17 cellular contexts compared by ENCODE assay signal in the genomic region with DNA sequence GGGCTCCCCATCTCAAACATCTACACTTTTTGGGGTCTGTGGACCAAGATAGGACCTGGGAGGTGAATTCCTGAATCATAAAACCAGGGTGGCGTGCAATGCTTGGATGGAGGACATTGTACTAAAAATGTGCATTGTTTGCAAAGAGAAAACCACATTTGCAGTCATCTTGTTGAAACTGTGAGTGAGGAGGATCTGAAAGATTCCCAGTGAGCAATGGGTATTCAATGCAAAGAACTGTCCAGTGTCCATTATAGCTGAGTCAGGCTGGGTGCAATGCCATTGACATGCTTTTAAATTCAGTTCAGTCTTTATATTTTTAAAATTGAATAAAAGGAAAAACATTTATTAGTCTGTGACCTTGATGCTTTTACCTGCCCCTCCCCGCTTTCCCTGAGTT.
DNase-seq lines count a peak whose midpoint lies in the region; ATAC-seq and TF ChIP-seq lines count a peak whose summit lies in the region.
"Had no signal": no experiment of that assay in that cellular context is flagged by ENCODE, and none has a peak within 500 bp of the region (broad histone marks: within the 10 kb centered on the region; RNA-seq: fewer than 3 reads in every experiment).

No MANE protein-coding gene starts in this region.

- no peak overlapping the region for H2BK15ac ChIP-seq in mesenchymal stem cell (ENCODE audit: low read depth, poor library complexity, severe bottlenecking)

- no peak for TF ChIP-seq POLR2A in gastroesophageal sphincter (IDR thresholded peaks at IDR 0.05)

- no peaks in the 10 kb centered on the region for H3K36me3 Mint-ChIP-seq in mesothelial cell of epicardium

- no peak overlapping the region for H2BK12ac ChIP-seq in mesenchymal stem cell (ENCODE audit: low read length in 2 of 2)

- H3K27ac ChIP-seq in mesenchymal stem cell (ENCODE audit: low read length, poor library complexity, severe bottlenecking), result no peak overlapping the region
- H3K27ac ChIP-seq in gastroesophageal sphincter, result no peak overlapping the region
- H3K27ac ChIP-seq: 22Rv1, A549, C4-2B had no signal

- H3K4me3 ChIP-seq in adipocyte (ENCODE audit: low read length) (peak overlapping the region; percentile 72), mesenchymal stem cell (ENCODE audit: insufficient read depth in 1 of 2, low read depth in 1 of 2, low read length in 2 of 2) (peak overlapping the region in 1 of 2 experiments; percentile 61), gastroesophageal sphincter (no peak overlapping the region)
- H3K4me3 ChIP-seq: A549, GM12878, HAP-1 had no signal

- no peaks in the 10 kb centered on the region for H3K9me3 Mint-ChIP-seq in mesothelial cell of epicardium
- H3K9me3 Mint-ChIP-seq: CD4-positive, alpha-beta T cell had no signal

- WGBS in mesenchymal stem cell, result 81% methylated on average over 1 of the region's 2 CpGs
- 60 to 83% methylated on average over 1 to 2 of the region's 2 CpGs for WGBS in gastroesophageal sphincter (ENCODE audit: low coverage in 1 of 2), 2 donors

- no peak overlapping the region for H3K4ac ChIP-seq in mesenchymal stem cell (ENCODE audit: low read depth in 1 of 2, low read length in 2 of 2)

- no peak overlapping the region for H2BK120ac ChIP-seq in mesenchymal stem cell (ENCODE audit: low read depth, low read length)

- TF ChIP-seq CTCF in gastroesophageal sphincter (IDR thresholded peaks at IDR 0.05), result no peak
- TF ChIP-seq CTCF in mesothelial cell of epicardium (IDR thresholded peaks at IDR 0.05; ENCODE audit: unreplicated experiment), result no peak

- TF ChIP-seq EP300 in gastroesophageal sphincter (IDR thresholded peaks at IDR 0.05), result no peak

- peaks cover 56% of the 10 kb centered on the region for H3K27me3 Mint-ChIP-seq in mesothelial cell of epicardium (ENCODE audit: low read depth)
- H3K27me3 Mint-ChIP-seq: CD4-positive, alpha-beta T cell had no signal

- no peak overlapping the region for H4K91ac ChIP-seq in mesenchymal stem cell (ENCODE audit: low read length)

- H3K36me3 ChIP-seq in adipocyte (ENCODE audit: control insufficient read depth, insufficient read depth, low read length, severe bottlenecking) (no peaks in the 10 kb centered on the region), mesenchymal stem cell (ENCODE audit: control insufficient read depth in 1 of 2, insufficient read depth in 2 of 2, low read depth in 1 of 2, low read length in 2 of 2) (no peaks in the 10 kb centered on the region), gastroesophageal sphincter (no peaks in the 10 kb centered on the region)
- H3K36me3 ChIP-seq: HAP-1 had no signal

- H2AK5ac ChIP-seq in mesenchymal stem cell (ENCODE audit: low read length, severe bottlenecking), result no peak overlapping the region

- intact Hi-C loops in cardiac septum (cut with DNase I), result no loop called here

- no peak overlapping the region for H2AFZ ChIP-seq in mesenchymal stem cell (ENCODE audit: low read depth, low read length)

- H3K9me3 ChIP-seq in adipocyte (ENCODE audit: control insufficient read depth, low read length) (no peaks in the 10 kb centered on the region), mesenchymal stem cell (ENCODE audit: control insufficient read depth, low read length) (no peaks in the 10 kb centered on the region), gastroesophageal sphincter (no peaks in the 10 kb centered on the region)
- H3K9me3 ChIP-seq: A549, Caco-2, HAP-1 had no signal

- H3K27ac Mint-ChIP-seq in mesothelial cell of epicardium, result no peak overlapping the region
- H3K27ac Mint-ChIP-seq: CD4-positive, alpha-beta T cell had no signal

- no peak overlapping the region for H2BK5ac ChIP-seq in mesenchymal stem cell (ENCODE audit: low read depth, low read length, poor library complexity, severe bottlenecking)

- no peaks in the 10 kb centered on the region for H3K4me1 Mint-ChIP-seq in mesothelial cell of epicardium

- no peak overlapping the region for H3K4me2 ChIP-seq in mesenchymal stem cell (ENCODE audit: low read length, poor library complexity, severe bottlenecking)
- H3K4me2 ChIP-seq: A549 had no signal

- no peak for ATAC-seq in gastroesophageal sphincter
- ATAC-seq: A549, GM12878 had no signal

- DNase-seq in AG08395 (ENCODE audit: low spot score), result peak; percentile 7
- DNase-seq in GM03348 (ENCODE audit: low spot score), result peak; percentile 19
- peak; percentile 25 for DNase-seq in adipocyte (ENCODE audit: low read depth)
- DNase-seq in mesenchymal stem cell, result peak; percentile 28
- DNase-seq in cardiac septum (ENCODE audit: low spot score), result no peak
- DNase-seq in AG20443 (ENCODE audit: low spot score), result no peak
- DNase-seq in mesothelial cell of epicardium (ENCODE audit: low spot score in 2 of 2, unreplicated experiment in 2 of 2), result no peak
- DNase-seq: AML-193; Caco-2; CD4-positive, alpha-beta T cell; GF-D8 had no signal

- no peak overlapping the region for H3K4me3 Mint-ChIP-seq in mesothelial cell of epicardium
- H3K4me3 Mint-ChIP-seq: CD4-positive, alpha-beta T cell had no signal

- H3K27me3 ChIP-seq in adipocyte (replicated peaks; ENCODE audit: control insufficient read depth, insufficient read depth, low read length) (peaks cover 13% of the 10 kb centered on the region), mesenchymal stem cell (ENCODE audit: control insufficient read depth in 1 of 2, insufficient read depth in 1 of 2, low read length in 2 of 2) (peaks cover 0 to 5% of the 10 kb centered on the region in 2 experiments), gastroesophageal sphincter (no peaks in the 10 kb centered on the region)

- no peak overlapping the region for H3K18ac ChIP-seq in mesenchymal stem cell (ENCODE audit: low read depth in 1 of 2, low read length in 2 of 2)

- no peak overlapping the region for H3K9ac ChIP-seq in adipocyte (ENCODE audit: low read length)
- H3K9ac ChIP-seq in mesenchymal stem cell (ENCODE audit: low read length), result peak overlapping the region; percentile 50

- H3K14ac ChIP-seq in mesenchymal stem cell (ENCODE audit: low read length in 2 of 2), result no peak overlapping the region

- no peak overlapping the region for H4K8ac ChIP-seq in mesenchymal stem cell (ENCODE audit: low read length)

- H3K79me1 ChIP-seq in mesenchymal stem cell (replicated peaks; ENCODE audit: low read length, poor library complexity, severe bottlenecking), result peaks cover 2% of the 10 kb centered on the region

- H3K23ac ChIP-seq in mesenchymal stem cell (ENCODE audit: low read length in 2 of 2), result no peak overlapping the region

- peaks cover 13% of the 10 kb centered on the region for H3K4me1 ChIP-seq in adipocyte (ENCODE audit: control insufficient read depth, insufficient read depth, low read length)
- no peaks in the 10 kb centered on the region for H3K4me1 ChIP-seq in mesenchymal stem cell (ENCODE audit: control insufficient read depth, insufficient read depth, low read depth, low read length)
- H3K4me1 ChIP-seq in gastroesophageal sphincter, result no peaks in the 10 kb centered on the region
- H3K4me1 ChIP-seq: A549, Caco-2, HAP-1 had no signal

Comparison
In these comparisons a context has a peak if more than half of its experiments do, and no peak if none do; other contexts are left out.
1. DNase-seq: peak in AG08395 (single experiment), GM03348 (single experiment), adipocyte (single experiment) and mesenchymal stem cell (single experiment); none in cardiac septum (single experiment), AG20443 (single experiment) and mesothelial cell of epicardium (0 of 2).